ENCODE assay signal across 21 cellular contexts in genomic region chr4:173242466-173243250, GRCh38.
DNase-seq lines count a peak whose midpoint lies in the region; ATAC-seq, FAIRE-seq and TF ChIP-seq lines count a peak whose summit lies in the region.
"Had no signal": no experiment of that assay in that cellular context is flagged by ENCODE, and none has a peak within 500 bp of the region (broad histone marks: within the 10 kb centered on the region; RNA-seq: fewer than 3 reads in every experiment).

No MANE protein-coding gene starts in this region.

- H3K4me2 ChIP-seq in neural progenitor cell: peak overlapping the region; percentile 23
- no peak overlapping the region for H3K4me2 ChIP-seq in osteoblast (ENCODE audit: insufficient read depth, low read length)

- no peaks in the 10 kb centered on the region for H3K9me3 ChIP-seq in neural progenitor cell (ENCODE audit: low read depth)
- no peaks in the 10 kb centered on the region for H3K9me3 ChIP-seq in BE2C
- no peaks in the 10 kb centered on the region for H3K9me3 ChIP-seq in osteoblast (ENCODE audit: low read depth, low read length)
- H3K9me3 ChIP-seq: gastrocnemius medialis, MG63, vagina had no signal

- H3K27ac ChIP-seq in neural progenitor cell (no peak overlapping the region), osteoblast (ENCODE audit: low read depth, low read length) (no peak overlapping the region)
- H3K27ac ChIP-seq: vagina had no signal

- FAIRE-seq in GM12892 (lab: Jason Lieb, UNC) (peak; percentile 21), bronchial epithelial cell (lab: Jason Lieb, UNC) (no peak)
- FAIRE-seq: G401.6 had no signal

- TF ChIP-seq POLR2A in GM12892 (IDR thresholded peaks at IDR 0.05; ENCODE audit: low read depth, low read length): no peak

- H3K4me1 ChIP-seq in neural progenitor cell: peaks cover 55% of the 10 kb centered on the region
- H3K4me1 ChIP-seq in BE2C: no peaks in the 10 kb centered on the region
- H3K4me1 ChIP-seq in osteoblast (ENCODE audit: insufficient read depth, low read length): peaks cover 15% of the 10 kb centered on the region
- H3K4me1 ChIP-seq: vagina had no signal

- no peak overlapping the region for H3K4me3 Mint-ChIP-seq in neural progenitor cell
- H3K4me3 Mint-ChIP-seq: CD14-positive monocyte, T-cell had no signal

- no peak for ATAC-seq in GM19452 (IDR thresholded peaks at IDR 0.05; ENCODE audit: unreplicated experiment)

- peaks cover 21% of the 10 kb centered on the region for H4K20me1 ChIP-seq in neural progenitor cell (ENCODE audit: low read depth)
- peaks cover 10% of the 10 kb centered on the region for H4K20me1 ChIP-seq in osteoblast (ENCODE audit: insufficient read depth, low read length)

- H3K9ac ChIP-seq in neural progenitor cell: no peak overlapping the region

- H3K79me2 ChIP-seq in neural progenitor cell (ENCODE audit: low read depth) (peaks cover 60% of the 10 kb centered on the region), osteoblast (ENCODE audit: insufficient read depth, low read length) (no peaks in the 10 kb centered on the region)

- H2AFZ ChIP-seq in neural progenitor cell (replicated peaks) (no peak overlapping the region), osteoblast (ENCODE audit: low read length) (no peak overlapping the region)

- H3K4me1 Mint-ChIP-seq in neural progenitor cell: peaks cover 21% of the 10 kb centered on the region

- H3K4me3 ChIP-seq in bronchial epithelial cell (ENCODE audit: low read depth, low read length) (no peak overlapping the region), neural progenitor cell (no peak overlapping the region), BE2C (ENCODE audit: low read depth, low read length) (no peak overlapping the region), osteoblast (ENCODE audit: insufficient read depth, low read length) (no peak overlapping the region)
- H3K4me3 ChIP-seq: gastrocnemius medialis, MG63, vagina had no signal

- no peaks in the 10 kb centered on the region for H3F3A ChIP-seq in neural progenitor cell (ENCODE audit: low read depth)

- no peak for DNase-seq in GM12892 (ENCODE audit: insufficient read length)
- DNase-seq in NCI-H69 (lab: John Stamatoyannopoulos, UW): peak; percentile 32
- peak; percentile 39 for DNase-seq in bronchial epithelial cell (ENCODE audit: low read depth)
- peak; percentile 61 for DNase-seq in neural progenitor cell (ENCODE audit: low spot score)
- DNase-seq in BE2C: no peak
- no peak for DNase-seq in osteoblast (ENCODE audit: insufficient read length, low spot score, missing footprints)
- no peak for DNase-seq in KBM-7
- DNase-seq: activated T-cell treated with anti-CD3 and anti-CD28 coated beads, Interleukin-2, amount 50 U/mL, for 48 hours; GOT3; islet precursor cell; MG63; naive B cell; NCI-H2171 treated with DMSO at 0.1 percent for 48 hours; OCI-M1; stimulated activated CD4-positive, alpha-beta T cell treated with anti-CD3 and anti-CD28 coated beads, Interleukin-2, amount 100 ng/mL, for 24 hours; T-cell had no signal

- no peaks in the 10 kb centered on the region for H3K27me3 ChIP-seq in bronchial epithelial cell (ENCODE audit: control insufficient read depth, insufficient read depth, low read length)
- no peaks in the 10 kb centered on the region for H3K27me3 ChIP-seq in neural progenitor cell
- H3K27me3 ChIP-seq in BE2C: peaks cover 5% of the 10 kb centered on the region
- H3K27me3 ChIP-seq in osteoblast (ENCODE audit: insufficient read depth, low read length): peaks cover 4% of the 10 kb centered on the region
- H3K27me3 ChIP-seq: MG63, vagina had no signal

- TF ChIP-seq CTCF in bronchial epithelial cell (IDR thresholded peaks at IDR 0.05; ENCODE audit: insufficient read depth, low read length, severe bottlenecking) (no peak), neural progenitor cell (IDR thresholded peaks at IDR 0.05) (no peak), BE2C (IDR thresholded peaks at IDR 0.05; ENCODE audit: low read depth, low read length) (no peak), osteoblast (IDR thresholded peaks at IDR 0.05; ENCODE audit: extremely low read depth, low read depth, low read length) (no peak)

- no peak overlapping the region for H3K27ac Mint-ChIP-seq in neural progenitor cell
- H3K27ac Mint-ChIP-seq: T-cell had no signal

- no peaks in the 10 kb centered on the region for H3K36me3 ChIP-seq in bronchial epithelial cell (ENCODE audit: control insufficient read depth, insufficient read depth, low read length)
- no peaks in the 10 kb centered on the region for H3K36me3 ChIP-seq in neural progenitor cell
- H3K36me3 ChIP-seq in BE2C: no peaks in the 10 kb centered on the region
- H3K36me3 ChIP-seq in osteoblast (ENCODE audit: insufficient read depth, low read length): no peaks in the 10 kb centered on the region
- H3K36me3 ChIP-seq: gastrocnemius medialis, MG63, vagina had no signal

- in situ Hi-C loops in KBM-7 (cut with MboI; ENCODE audit: low pct_unique_long_range_greater_than_20kb, low sequenced_read_pairs): no loop called here

- peaks cover 2% of the 10 kb centered on the region for H3K27me3 Mint-ChIP-seq in neural progenitor cell (ENCODE audit: insufficient read depth, low read depth)
- H3K27me3 Mint-ChIP-seq: naive B cell, T-cell had no signal

- peaks cover 2% of the 10 kb centered on the region for H3K36me3 Mint-ChIP-seq in neural progenitor cell
- H3K36me3 Mint-ChIP-seq: naive B cell had no signal

- H3K9me3 Mint-ChIP-seq in neural progenitor cell: no peaks in the 10 kb centered on the region
- H3K9me3 Mint-ChIP-seq: naive B cell, T-cell had no signal

Comparison
In these comparisons a context has a peak if more than half of its experiments do, and no peak if none do; other contexts are left out.
1. DNase-seq: peak in NCI-H69 (single experiment), bronchial epithelial cell (single experiment) and neural progenitor cell (single experiment); none in GM12892 (single experiment), BE2C (single experiment), osteoblast (single experiment) and KBM-7 (single experiment).